ENCODE assay signal across 8 cellular contexts in the genomic region with DNA sequence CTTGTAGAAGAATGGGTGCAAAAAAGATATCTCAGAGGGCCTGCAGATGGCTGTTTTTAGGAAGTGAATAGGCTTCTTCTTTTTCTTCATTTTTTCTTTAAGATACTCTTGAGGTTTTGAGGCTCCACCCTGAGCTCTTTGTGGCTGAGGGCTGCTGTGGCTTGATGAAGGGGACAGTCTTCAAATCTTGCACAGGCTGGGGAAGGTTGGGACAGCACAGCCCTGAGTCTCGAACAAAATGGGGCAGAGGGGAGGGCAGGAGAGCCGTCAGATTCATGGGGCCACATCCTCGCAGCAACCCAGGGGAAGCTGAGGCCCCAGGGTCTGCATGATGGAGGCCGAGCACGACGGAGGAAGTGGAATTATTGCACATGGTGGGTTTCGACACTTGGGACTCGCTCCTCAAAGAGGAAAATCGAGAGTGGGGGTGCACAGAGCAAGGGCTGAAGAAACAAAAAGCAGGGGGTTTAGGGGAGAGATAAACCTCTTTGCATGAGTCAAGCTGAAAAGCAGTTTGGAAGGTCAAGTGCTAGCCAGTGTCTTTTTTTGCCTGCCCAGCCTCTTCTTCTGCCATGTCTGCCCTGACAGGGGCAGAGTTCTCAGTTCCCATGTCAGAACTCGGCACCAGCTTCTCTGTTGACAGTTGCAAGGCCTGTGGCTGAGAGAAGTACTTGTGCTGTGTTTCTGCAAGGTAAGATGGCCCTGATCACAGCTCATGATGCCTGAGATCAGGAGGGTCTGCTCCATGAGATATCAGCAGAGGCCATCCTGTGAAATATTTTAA. TPM values are rescaled to one million over a fixed set of nuclear protein-coding genes. Genes with fewer than 3 reads are reported as not detected.
A peak's percentile ranks its signal among the peaks of the same experiment; 100 is the strongest.
DNase-seq lines count a peak whose midpoint lies in the region; ATAC-seq and TF ChIP-seq lines count a peak whose summit lies in the region.

No MANE protein-coding gene starts in this region.

- no peaks in the 10 kb centered on the region for H3K9me3 ChIP-seq in cardiac muscle cell (ENCODE audit: low read depth)
- no peaks in the 10 kb centered on the region for H3K9me3 ChIP-seq in esophagus (ENCODE audit: control insufficient read depth in 2 of 2, insufficient read depth in 1 of 2, low read depth in 1 of 2, low read length in 1 of 2)
- H3K9me3 ChIP-seq in stomach smooth muscle (ENCODE audit: control insufficient read depth in 2 of 2, low read length in 2 of 2): no peaks in the 10 kb centered on the region

- DNase-seq in cardiac muscle cell (ENCODE audit: low read depth in 1 of 2, low spot score in 1 of 2): no peak
- no peak for DNase-seq in Right ventricle myocardium inferior (ENCODE audit: missing footprints)
- DNase-seq in SKM-1 (lab: John Stamatoyannopoulos, UW; ENCODE audit: unreplicated experiment): peak; percentile 82
- DNase-seq in SHP77 treated with DMSO at 0.1 percent for 48 hours (lab: John Stamatoyannopoulos, UW): no peak
- no peak for DNase-seq in iPS-NIHi11 (ENCODE audit: low spot score)

- H3K27me3 ChIP-seq in cardiac muscle cell (no peaks in the 10 kb centered on the region), esophagus (ENCODE audit: control insufficient read depth in 1 of 2, insufficient read depth in 2 of 2, low read length in 2 of 2) (no peaks in the 10 kb centered on the region), stomach smooth muscle (ENCODE audit: control insufficient read depth in 1 of 2, insufficient read depth in 2 of 2, low read length in 2 of 2) (no peaks in the 10 kb centered on the region)

- no peak for TF ChIP-seq CTCF in cardiac muscle cell (IDR thresholded peaks at IDR 0.05; ENCODE audit: low read depth, low read length)

- intact Hi-C loops in Right ventricle myocardium inferior (cut with DNase I): no loop called here

- no peaks in the 10 kb centered on the region for H3K36me3 ChIP-seq in cardiac muscle cell
- H3K36me3 ChIP-seq in esophagus (ENCODE audit: control insufficient read depth in 2 of 2, insufficient read depth in 2 of 2, low read length in 1 of 2): no peaks in the 10 kb centered on the region
- no peaks in the 10 kb centered on the region for H3K36me3 ChIP-seq in stomach smooth muscle (ENCODE audit: control insufficient read depth in 2 of 2, insufficient read depth in 2 of 2, low read length in 2 of 2)

- H3K4me1 ChIP-seq in cardiac muscle cell (ENCODE audit: low read depth) (peaks cover 15% of the 10 kb centered on the region), esophagus (ENCODE audit: control insufficient read depth in 2 of 2, insufficient read depth in 2 of 2, low read length in 1 of 2) (peaks cover 5 to 23% of the 10 kb centered on the region in 2 donors), stomach smooth muscle (ENCODE audit: control insufficient read depth, insufficient read depth, low read length) (peaks cover 42% of the 10 kb centered on the region)

- H3K4me3 ChIP-seq in cardiac muscle cell (no peak overlapping the region), esophagus (ENCODE audit: low read depth in 1 of 2, low read length in 2 of 2) (no peak overlapping the region), stomach smooth muscle (ENCODE audit: low read length in 2 of 2) (no peak overlapping the region)

- H3K27ac ChIP-seq in cardiac muscle cell (peak overlapping the region; percentile 46), esophagus (ENCODE audit: low read depth in 2 of 2, low read length in 1 of 2) (peak overlapping the region; percentile 34 to 62), stomach smooth muscle (ENCODE audit: low read length) (peak overlapping the region; percentile 37)

- ATAC-seq in Right ventricle myocardium inferior: no peak
- no peak for ATAC-seq in HG03354 (IDR thresholded peaks at IDR 0.05; ENCODE audit: poor library complexity, severe bottlenecking, unreplicated experiment)

- 71 to 79% methylated on average over 10 of the region's 10 CpGs for WGBS in esophagus, 2 donors

- no peak overlapping the region for H3K9ac ChIP-seq in stomach smooth muscle (ENCODE audit: low read length in 2 of 2)

RNA-seq across cellular contexts. Expression of a gene that starts 19.5 kb away (rescaled TPM):
- total RNA-seq in cardiac muscle cell: 25.0 and 27.7 TPM in 2 replicates
- polyA plus RNA-seq in cardiac muscle cell: 11.6 and 13.2 TPM in 2 replicates
- total RNA-seq in Right ventricle myocardium inferior: 14.7 TPM
- 1 to 10 TPM; 3.4 to 3.8 TPM for polyA plus RNA-seq in esophagus
